Comparison of ENCODE assay signal across 8 cellular contexts in genomic region chr2:90291168-90291883, GRCh38.
DNase-seq lines count a peak whose midpoint lies in the region; ATAC-seq, FAIRE-seq and TF ChIP-seq lines count a peak whose summit lies in the region.
"Not testable (repeated sequence)": the region's sequence is repeated elsewhere in the genome, so short reads cannot be mapped to it uniquely, and the experiment has no call there.

No MANE protein-coding gene starts in this region.

- WGBS in gastroesophageal sphincter (ENCODE audit: low coverage in 1 of 2), 2 donors: 51% methylated on average over 3 of the region's 5 CpGs; no CpG with 5 or more reads in 1 of the 2 donors
- no CpG with 5 or more reads among the region's 5 CpGs for WGBS in HepG2 (ENCODE audit: low lambda C conversion rate)
- WGBS in psoas muscle, 3 donors: 19 to 29% (median 29%) methylated on average over 4 to 5 of the region's 5 CpGs

- H3K27ac ChIP-seq in gastroesophageal sphincter; HepG2 (ENCODE audit: extremely low read length, insufficient read depth, low read length); psoas muscle; upper lobe of right lung: not testable (repeated sequence)

- not testable (repeated sequence) for H3K4me3 ChIP-seq in gastroesophageal sphincter; HepG2 (replicated peaks in 1 of 3; ENCODE audit: insufficient read depth in 1 of 3, low read depth in 2 of 3, low read length in 3 of 3); psoas muscle; upper lobe of right lung

- H3K27me3 Mint-ChIP-seq in activated CD8-positive, alpha-beta T cell treated with anti-CD3 and anti-CD28 coated beads, Interleukin-2, amount 10 ng/mL, durations not matched to agents 7 days and 5 days (ENCODE audit: low read depth); central memory CD8-positive, alpha-beta T cell: not testable (repeated sequence)

- not testable (repeated sequence) for H3K4me1 ChIP-seq in gastroesophageal sphincter; HepG2 (ENCODE audit: insufficient read depth, low read length); psoas muscle; upper lobe of right lung

- TF ChIP-seq POLR2A in gastroesophageal sphincter (IDR thresholded peaks at IDR 0.05); HepG2 (IDR thresholded peaks at IDR 0.05; ENCODE audit: insufficient read depth in 1 of 2, low read depth in 2 of 2, low read length in 2 of 2): not testable (repeated sequence)

- CTCF ChIA-PET in activated CD8-positive, alpha-beta T cell treated with anti-CD3 and anti-CD28 coated beads, Interleukin-2, amount 10 ng/mL, durations not matched to agents 7 days and 5 days (lab: Charles Lee); HepG2 (lab: Yijun Ruan, JAX; ENCODE audit: low intra/inter-chr PET ratio, low total read pairs): not testable (repeated sequence)

- H3K79me2 ChIP-seq in HepG2 (ENCODE audit: insufficient read depth, low read length): not testable (repeated sequence)

- not testable (repeated sequence) for TF ChIP-seq CTCF in gastroesophageal sphincter (IDR thresholded peaks at IDR 0.05); HepG2 (CRISPR knock-in tag; IDR thresholded peaks at IDR 0.05); psoas muscle (IDR thresholded peaks at IDR 0.05); upper lobe of right lung (IDR thresholded peaks at IDR 0.05)

- not testable (repeated sequence) for H3K36me3 Mint-ChIP-seq in activated CD8-positive, alpha-beta T cell treated with anti-CD3 and anti-CD28 coated beads, Interleukin-2, amount 10 ng/mL, durations not matched to agents 7 days and 5 days (ENCODE audit: low read depth); central memory CD8-positive, alpha-beta T cell (ENCODE audit: insufficient read depth)

- in situ Hi-C loops in HepG2 (cut with HindIII; ENCODE audit: extremely low pct_ligation_motif_present, low pct_unique_long_range_greater_than_20kb): not testable (repeated sequence)

- H3K4me3 Mint-ChIP-seq in activated CD8-positive, alpha-beta T cell treated with anti-CD3 and anti-CD28 coated beads, Interleukin-2, amount 10 ng/mL, durations not matched to agents 7 days and 5 days; central memory CD8-positive, alpha-beta T cell: not testable (repeated sequence)

- not testable (repeated sequence) for H3K9ac ChIP-seq in HepG2 (ENCODE audit: insufficient read depth, low read depth, low read length)

- DNase-seq in ELR (ENCODE audit: low read depth) (peak; percentile 0), RPMI8226 (peak; percentile 28), psoas muscle (peak; percentile 21 to 59), upper lobe of right lung (peak; percentile 69)
- DNase-seq in activated CD8-positive, alpha-beta T cell treated with anti-CD3 and anti-CD28 coated beads, Interleukin-2, amount 10 ng/mL, durations not matched to agents 7 days and 5 days: peak; percentile 21
- DNase-seq in central memory CD8-positive, alpha-beta T cell (ENCODE audit: low spot score in 2 of 2); HepG2 (ENCODE audit: low spot score): not testable (repeated sequence)

- H3K27ac Mint-ChIP-seq in activated CD8-positive, alpha-beta T cell treated with anti-CD3 and anti-CD28 coated beads, Interleukin-2, amount 10 ng/mL, durations not matched to agents 7 days and 5 days; central memory CD8-positive, alpha-beta T cell (ENCODE audit: low read depth): not testable (repeated sequence)

- H3K4me1 Mint-ChIP-seq in activated CD8-positive, alpha-beta T cell treated with anti-CD3 and anti-CD28 coated beads, Interleukin-2, amount 10 ng/mL, durations not matched to agents 7 days and 5 days (ENCODE audit: low read depth); central memory CD8-positive, alpha-beta T cell: not testable (repeated sequence)

- not testable (repeated sequence) for BruUV-seq in HepG2 (replicated peaks; lab: Mats Ljungman, UMichigan)

- intact Hi-C loops in HepG2 (cut with micrococcal nuclease; ENCODE audit: unreplicated experiment); psoas muscle (cut with DNase I); upper lobe of right lung (cut with DNase I): not testable (repeated sequence)

- TF ChIP-seq EP300 in gastroesophageal sphincter (IDR thresholded peaks at IDR 0.05); HepG2 (IDR thresholded peaks at IDR 0.05; ENCODE audit: low read depth in 2 of 2, low read length in 2 of 2); HepG2 (CRISPR knock-in tag; IDR thresholded peaks at IDR 0.05; ENCODE audit: borderline replicate concordance): not testable (repeated sequence)

- H3K4me2 ChIP-seq in HepG2 (ENCODE audit: low read depth, low read length): not testable (repeated sequence)

- not testable (repeated sequence) for ATAC-seq in activated CD8-positive, alpha-beta T cell treated with anti-CD3 and anti-CD28 coated beads, Interleukin-2, amount 10 ng/mL, durations not matched to agents 7 days and 5 days; psoas muscle
- peak; percentile 34 for ATAC-seq in central memory CD8-positive, alpha-beta T cell (replicated peaks; ENCODE audit: extremely low read depth, poor library complexity, severe bottlenecking)
- ATAC-seq in gastroesophageal sphincter (peak; percentile 62), HepG2 (peak; percentile 57; the same call in 2 of the 3 replicates), upper lobe of right lung (peak; percentile 39)

- not testable (repeated sequence) for H3K27me3 ChIP-seq in gastroesophageal sphincter; HepG2 (ENCODE audit: control insufficient read depth in 1 of 2, insufficient read depth in 2 of 2, low read length in 2 of 2); psoas muscle (ENCODE audit: insufficient read depth in 3 of 3, low read length in 2 of 3); upper lobe of right lung

- H3K9me3 ChIP-seq in gastroesophageal sphincter; HepG2 (ENCODE audit: low read length); psoas muscle; upper lobe of right lung: not testable (repeated sequence)

- not testable (repeated sequence) for H3K9me3 Mint-ChIP-seq in activated CD8-positive, alpha-beta T cell treated with anti-CD3 and anti-CD28 coated beads, Interleukin-2, amount 10 ng/mL, durations not matched to agents 7 days and 5 days (ENCODE audit: insufficient read depth); central memory CD8-positive, alpha-beta T cell

- POLR2A ChIA-PET in activated CD8-positive, alpha-beta T cell treated with anti-CD3 and anti-CD28 coated beads, Interleukin-2, amount 10 ng/mL, durations not matched to agents 7 days and 5 days (lab: Charles Lee); HepG2 (lab: Yijun Ruan, JAX): not testable (repeated sequence)

- not testable (repeated sequence) for FAIRE-seq in HepG2 (lab: Jason Lieb, UNC)

- H2AFZ ChIP-seq in HepG2 (ENCODE audit: low read length): not testable (repeated sequence)

- not testable (repeated sequence) for H4K20me1 ChIP-seq in HepG2 (ENCODE audit: insufficient read depth, low read length)

- not testable (repeated sequence) for H3K36me3 ChIP-seq in gastroesophageal sphincter; HepG2 (replicated peaks in 1 of 2; ENCODE audit: control insufficient read depth in 1 of 2, insufficient read depth in 2 of 2, low read length in 2 of 2); psoas muscle (ENCODE audit: insufficient read depth in 1 of 2, low read depth in 1 of 2); upper lobe of right lung

- not testable (repeated sequence) for TF ChIP-seq RAD21 in HepG2 (CRISPR knock-in tag; IDR thresholded peaks at IDR 0.05)
